ENCODE assay signal across 8 cellular contexts in the genomic region with DNA sequence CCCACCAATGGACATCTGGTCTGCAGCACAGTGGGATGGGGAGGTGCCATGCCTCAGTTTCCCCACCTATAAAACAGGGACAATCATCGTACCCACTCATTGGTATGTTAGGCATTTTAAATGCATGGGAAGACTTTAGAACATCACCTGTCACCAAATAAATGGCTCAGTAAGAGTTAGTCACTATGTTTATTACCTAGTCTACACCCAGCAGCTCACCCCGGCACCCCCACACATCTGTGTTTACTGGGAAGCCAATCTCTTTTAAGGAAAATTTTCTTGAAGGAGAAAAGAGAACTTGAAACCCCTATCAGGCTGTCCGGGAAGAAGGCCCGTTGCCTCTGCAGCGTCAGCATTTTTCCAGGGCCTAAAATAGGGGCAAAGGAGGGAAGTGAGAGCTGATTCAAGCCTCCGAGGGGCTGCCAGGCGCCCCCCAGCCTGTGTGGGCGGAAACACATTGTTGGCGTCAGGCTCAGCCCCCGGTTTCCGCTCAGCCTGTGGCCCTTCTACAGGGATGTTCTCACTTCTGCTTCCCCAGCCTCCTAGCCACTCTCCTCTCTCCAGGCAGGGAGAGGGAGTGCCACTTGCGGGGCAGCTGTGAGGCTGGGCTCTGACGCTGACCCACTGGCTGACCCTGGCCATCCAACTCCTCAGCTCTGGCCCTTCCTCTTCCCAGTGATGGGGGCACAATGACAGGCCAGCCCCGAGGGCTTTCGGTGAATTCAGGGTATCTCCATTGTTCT. TPM values are rescaled to one million over a fixed set of nuclear protein-coding genes. Genes with fewer than 3 reads are reported as not detected.
DNase-seq lines count a peak whose midpoint lies in the region; ATAC-seq and TF ChIP-seq lines count a peak whose summit lies in the region.

No MANE protein-coding gene starts in this region.

- peak overlapping the region; percentile 72 for H3K9ac ChIP-seq in BLaER1

- H3K27ac ChIP-seq in BLaER1 = peak overlapping the region; percentile 82
- H3K27ac ChIP-seq in HL-60 (replicated peaks) = no peak overlapping the region

- H3K4me3 ChIP-seq in BLaER1 = peak overlapping the region; percentile 36; the same call in 1 of the 2 replicates
- H3K4me3 ChIP-seq in HL-60 (replicated peaks; ENCODE audit: insufficient read depth, low read length) = no peak overlapping the region

- H3K9me3 ChIP-seq in BLaER1 = no peaks in the 10 kb centered on the region

- DNase-seq in HL-60 (ENCODE audit: low read depth in 1 of 2, low spot score in 1 of 2) (peak; percentile 70), ecto neural progenitor cell (ENCODE audit: low spot score) (peak; percentile 54), omental fat pad (ENCODE audit: low spot score) (no peak), kidney tubule cell (ENCODE audit: low spot score) (no peak), AG08395 (ENCODE audit: low spot score) (no peak), occipital lobe (lab: John Stamatoyannopoulos, UW) (no peak)

- peaks cover 76% of the 10 kb centered on the region for H3K4me1 ChIP-seq in BLaER1

- no peaks in the 10 kb centered on the region for H4K20me1 ChIP-seq in BLaER1

- no peak for TF ChIP-seq CTCF in HL-60 (IDR thresholded peaks at IDR 0.05; ENCODE audit: insufficient read depth, low read length)
- TF ChIP-seq CTCF in omental fat pad (IDR thresholded peaks at IDR 0.05) = no peak

- no peaks in the 10 kb centered on the region for H3K36me3 ChIP-seq in BLaER1

- no peaks in the 10 kb centered on the region for H3K27me3 ChIP-seq in BLaER1
- H3K27me3 ChIP-seq in HL-60 (ENCODE audit: insufficient read depth, poor library complexity, severe bottlenecking) = no peaks in the 10 kb centered on the region

- ATAC-seq in GM21390 (IDR thresholded peaks at IDR 0.05; ENCODE audit: unreplicated experiment) (peak; percentile 91), omental fat pad (ENCODE audit: low FRiP score) (peak; percentile 21)

- peak overlapping the region; percentile 86 for H3K4me2 ChIP-seq in BLaER1

RNA-seq across cellular contexts. Expression of a gene that starts 4.6 kb away (rescaled TPM):
- total RNA-seq in omental fat pad = 100 to 1,000 TPM in 1 of 4 donors, 10 to 100 TPM in 3; 55.6 to 140 (median 77.6) TPM
- total RNA-seq in occipital lobe = 8.3 TPM

Comparison
In these comparisons a context has a peak if more than half of its experiments do, and no peak if none do; other contexts are left out.
1. DNase-seq: peak in HL-60 (2 of 2) and ecto neural progenitor cell (single experiment); none in omental fat pad (single experiment), kidney tubule cell (single experiment), AG08395 (single experiment) and occipital lobe (single experiment).